In the genomic region with DNA sequence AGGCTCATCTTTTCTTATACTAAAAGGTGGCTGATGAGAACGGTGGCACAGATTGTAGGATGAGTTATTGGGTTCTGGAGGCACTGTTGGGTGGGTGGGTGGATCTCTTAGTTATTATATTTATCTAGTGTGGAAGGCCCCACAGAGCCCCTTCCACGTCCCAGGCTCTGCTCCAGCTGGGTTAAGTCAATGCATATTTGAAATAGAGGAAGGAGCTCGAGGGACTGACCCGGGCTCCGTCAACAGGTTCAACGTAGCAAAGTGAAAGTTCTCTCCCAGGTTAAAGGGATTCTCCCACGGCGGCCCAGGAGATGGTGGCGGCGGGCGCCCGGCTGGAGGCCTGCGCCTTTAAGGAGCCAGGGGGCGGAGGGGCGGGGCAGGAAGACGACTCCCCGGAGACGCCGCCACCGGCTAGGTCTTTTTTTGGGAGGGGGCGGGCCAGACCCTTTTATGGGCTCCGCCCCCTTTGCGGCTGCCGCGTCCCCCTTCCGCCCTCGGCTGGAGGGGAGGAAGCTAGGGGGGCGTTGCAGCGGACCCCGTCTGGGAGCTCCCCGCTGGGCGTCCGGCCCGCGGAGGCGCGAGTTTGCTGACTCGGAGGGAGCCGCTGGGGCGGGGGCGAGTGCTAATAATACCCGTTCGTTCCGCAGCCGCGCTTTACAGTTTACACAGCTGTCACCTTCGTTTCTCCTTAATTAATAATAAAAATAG, we compare ENCODE assay signal across 8 cellular contexts. TPM values are rescaled to one million over a fixed set of nuclear protein-coding genes. Genes with fewer than 3 reads are reported as not detected.
DNase-seq lines count a peak whose midpoint lies in the region; ATAC-seq lines count a peak whose summit lies in the region.

No MANE protein-coding gene starts in this region.

- ATAC-seq in GM18909 (IDR thresholded peaks at IDR 0.05; ENCODE audit: poor library complexity, unreplicated experiment) (peak; percentile 77), HG03159 (IDR thresholded peaks at IDR 0.05; ENCODE audit: unreplicated experiment) (peak; percentile 62)

- DNase-seq in AG08395 (ENCODE audit: low spot score) (peak; percentile 86), NCI-H226 (peak; percentile 88), cerebellum (ENCODE audit: low spot score) (peak; percentile 45), kidney tubule cell (ENCODE audit: low spot score) (peak; percentile 91)
- DNase-seq in activated CD4-positive, CD25-positive, alpha-beta regulatory T cell treated with anti-CD3 and anti-CD28 coated beads, Interleukin-2, amount 50 U/mL, for 16 hours (ENCODE audit: low read depth, low spot score), result peak; percentile 85
- peak; percentile 86 to 88 for DNase-seq in stimulated activated CD4-positive, alpha-beta T cell treated with anti-CD3 and anti-CD28 coated beads, Interleukin-1b, Interleukin-23, amount 100 ng/mL, for 1 hour (ENCODE audit: low read depth in 2 of 2)

RNA-seq across cellular contexts. Expression of a gene that starts 1.5 kb away (rescaled TPM):
- 23.9 TPM for total RNA-seq in cerebellum

RNA-seq across cellular contexts. Expression of a gene that starts 6.5 kb away (rescaled TPM):
- total RNA-seq in cerebellum, result 7.3 TPM

RNA-seq across cellular contexts. Expression of a gene that starts 20.9 kb away (rescaled TPM):
- total RNA-seq in cerebellum, result not detected

RNA-seq across cellular contexts. Expression of a gene that starts 31.1 kb away (rescaled TPM):
- 0.82 TPM for total RNA-seq in cerebellum

Comparison
In these comparisons a context has a peak if more than half of its experiments do, and no peak if none do; other contexts are left out.
1. Peak in every context shown above with its lines: DNase-seq and ATAC-seq.